In genomic region chr15:77633134-77633912, GRCh38 we compare ENCODE assay signal across 8 cellular contexts. TPM values are rescaled to one million over a fixed set of nuclear protein-coding genes. Genes with fewer than 3 reads are reported as not detected.
A peak's percentile ranks its signal among the peaks of the same experiment; 100 is the strongest.
DNase-seq lines count a peak whose midpoint lies in the region; ATAC-seq lines count a peak whose summit lies in the region.

No MANE protein-coding gene starts in this region.

- H3K4me3 ChIP-seq in effector memory CD4-positive, alpha-beta T cell (ENCODE audit: insufficient read depth, low read depth, low read length, poor library complexity, severe bottlenecking), result peak overlapping the region; percentile 40

- CTCF ChIA-PET in activated CD8-positive, alpha-beta T cell treated with anti-CD3 and anti-CD28 coated beads, Interleukin-2, amount 10 ng/mL, durations not matched to agents 7 days and 5 days (lab: Charles Lee), result interaction anchor here (0.8 to 2.7 kb wide), 13 partner anchors 8 to 267 kb away, joined by 3 to 20 read pairs (median 5); no protein-coding TSS in a partner anchor

- peak overlapping the region; percentile 38 for H3K4me3 Mint-ChIP-seq in activated CD8-positive, alpha-beta T cell treated with anti-CD3 and anti-CD28 coated beads, Interleukin-2, amount 10 ng/mL, durations not matched to agents 7 days and 5 days
- H3K4me3 Mint-ChIP-seq in memory B cell, result peak overlapping the region; percentile 79

- peaks cover 10% of the 10 kb centered on the region for H3K4me1 Mint-ChIP-seq in activated CD8-positive, alpha-beta T cell treated with anti-CD3 and anti-CD28 coated beads, Interleukin-2, amount 10 ng/mL, durations not matched to agents 7 days and 5 days (ENCODE audit: low read depth)
- peaks cover 8% of the 10 kb centered on the region for H3K4me1 Mint-ChIP-seq in memory B cell

- H3K27me3 ChIP-seq in effector memory CD4-positive, alpha-beta T cell (replicated peaks; ENCODE audit: control insufficient read depth, insufficient read depth, low read length, poor library complexity, severe bottlenecking), result peaks cover 37% of the 10 kb centered on the region

- no peaks in the 10 kb centered on the region for H3K36me3 Mint-ChIP-seq in activated CD8-positive, alpha-beta T cell treated with anti-CD3 and anti-CD28 coated beads, Interleukin-2, amount 10 ng/mL, durations not matched to agents 7 days and 5 days (ENCODE audit: low read depth)
- H3K36me3 Mint-ChIP-seq in memory B cell, result no peaks in the 10 kb centered on the region

- no peak overlapping the region for H3K27ac Mint-ChIP-seq in activated CD8-positive, alpha-beta T cell treated with anti-CD3 and anti-CD28 coated beads, Interleukin-2, amount 10 ng/mL, durations not matched to agents 7 days and 5 days
- no peak overlapping the region for H3K27ac Mint-ChIP-seq in memory B cell

- no peaks in the 10 kb centered on the region for H3K9me3 ChIP-seq in effector memory CD4-positive, alpha-beta T cell (ENCODE audit: control insufficient read depth, low read length)

- H3K4me1 ChIP-seq in effector memory CD4-positive, alpha-beta T cell (ENCODE audit: control insufficient read depth, insufficient read depth, low read length, poor library complexity, severe bottlenecking), result peaks cover 14% of the 10 kb centered on the region

- no peaks in the 10 kb centered on the region for H3K9me3 Mint-ChIP-seq in activated CD8-positive, alpha-beta T cell treated with anti-CD3 and anti-CD28 coated beads, Interleukin-2, amount 10 ng/mL, durations not matched to agents 7 days and 5 days (ENCODE audit: insufficient read depth)
- no peaks in the 10 kb centered on the region for H3K9me3 Mint-ChIP-seq in memory B cell

- DNase-seq in NCI-H2107 (lab: John Stamatoyannopoulos, UW) (peak; percentile 42), NCI-H2107 treated with DMSO at 0.1 percent for 48 hours (lab: John Stamatoyannopoulos, UW; ENCODE audit: unreplicated experiment) (no peak), NCI-H526 treated with DMSO at 0.1 percent for 48 hours (lab: John Stamatoyannopoulos, UW) (peak; percentile 68), memory B cell (ENCODE audit: low spot score in 2 of 2) (peak; percentile 51 to 71)
- peak; percentile 73 for DNase-seq in activated CD8-positive, alpha-beta T cell treated with anti-CD3 and anti-CD28 coated beads, Interleukin-2, amount 10 ng/mL, durations not matched to agents 7 days and 5 days
- peak; percentile 4 to 21 (median 7) for DNase-seq in effector memory CD4-positive, alpha-beta T cell
- peak; percentile 42 to 62 (median 47) for DNase-seq in stimulated activated CD4-positive, alpha-beta T cell treated with anti-CD3 and anti-CD28 coated beads, TNF-alpha, amount 100 ng/mL, for 48 hours (ENCODE audit: low read depth in 3 of 3)

- peaks cover 45% of the 10 kb centered on the region for H3K27me3 Mint-ChIP-seq in activated CD8-positive, alpha-beta T cell treated with anti-CD3 and anti-CD28 coated beads, Interleukin-2, amount 10 ng/mL, durations not matched to agents 7 days and 5 days (ENCODE audit: low read depth)
- H3K27me3 Mint-ChIP-seq in memory B cell, result peaks cover 21% of the 10 kb centered on the region

- peak; percentile 64 for ATAC-seq in HG03103 (IDR thresholded peaks at IDR 0.05; ENCODE audit: low read depth, unreplicated experiment)
- peak; percentile 86 for ATAC-seq in activated CD8-positive, alpha-beta T cell treated with anti-CD3 and anti-CD28 coated beads, Interleukin-2, amount 10 ng/mL, durations not matched to agents 7 days and 5 days
- ATAC-seq in memory B cell (ENCODE audit: low read depth), result peak; percentile 77

- POLR2A ChIA-PET in activated CD8-positive, alpha-beta T cell treated with anti-CD3 and anti-CD28 coated beads, Interleukin-2, amount 10 ng/mL, durations not matched to agents 7 days and 5 days (lab: Charles Lee), result no interaction called here

- no peak overlapping the region for H3K27ac ChIP-seq in effector memory CD4-positive, alpha-beta T cell (ENCODE audit: insufficient read depth, low read length, poor library complexity, severe bottlenecking)

- no peaks in the 10 kb centered on the region for H3K36me3 ChIP-seq in effector memory CD4-positive, alpha-beta T cell (ENCODE audit: control insufficient read depth, insufficient read depth, low read length)

RNA-seq across cellular contexts. Expression of gene LINGO1, which starts 0.6 kb away (rescaled TPM):
- not detected for total RNA-seq in activated CD8-positive, alpha-beta T cell treated with anti-CD3 and anti-CD28 coated beads, Interleukin-2, amount 10 ng/mL, durations not matched to agents 7 days and 5 days
